In genomic region chr18:28176674-28176932, GRCh38 we compare ENCODE assay signal across 8 cellular contexts. TPM values are rescaled to one million over a fixed set of nuclear protein-coding genes. Genes with fewer than 3 reads are reported as not detected.
DNase-seq lines count a peak whose midpoint lies in the region; FAIRE-seq and TF ChIP-seq lines count a peak whose summit lies in the region.

No MANE protein-coding gene starts in this region.

- H3K9me3 ChIP-seq in adipocyte (ENCODE audit: control insufficient read depth, low read length) (no peaks in the 10 kb centered on the region), suprapubic skin (no peaks in the 10 kb centered on the region)

- DNase-seq in NCI-H345 (lab: John Stamatoyannopoulos, UW) = peak; percentile 53
- DNase-seq in NCI-H345 treated with DMSO at 0.1 percent for 48 hours (lab: John Stamatoyannopoulos, UW; ENCODE audit: unreplicated experiment) = no peak
- no peak for DNase-seq in adipocyte (ENCODE audit: low read depth)
- DNase-seq in islet precursor cell = peak; percentile 60
- no peak for DNase-seq in suprapubic skin (ENCODE audit: low spot score in 2 of 2)
- no peak for DNase-seq in SK-N-DZ (ENCODE audit: low spot score)
- DNase-seq in frontal cortex (ENCODE audit: low spot score in 2 of 2) = no peak
- no peak for DNase-seq in COLO829 (ENCODE audit: low spot score)

- H3K4me3 ChIP-seq in adipocyte (ENCODE audit: low read length) (peak overlapping the region; percentile 87), suprapubic skin (peak overlapping the region; percentile 58)

- peaks cover 16% of the 10 kb centered on the region for H3K4me1 ChIP-seq in adipocyte (ENCODE audit: control insufficient read depth, insufficient read depth, low read length)
- peaks cover 31% of the 10 kb centered on the region for H3K4me1 ChIP-seq in suprapubic skin

- H3K9ac ChIP-seq in adipocyte (ENCODE audit: low read length) = peak overlapping the region; percentile 72

- 0% methylated on average over 4 of the region's 38 CpGs for WGBS in suprapubic skin

- no peak overlapping the region for H3K27ac ChIP-seq in suprapubic skin

- TF ChIP-seq EP300 in suprapubic skin (IDR thresholded peaks at IDR 0.05) = no peak

- no peak for TF ChIP-seq CTCF in suprapubic skin (IDR thresholded peaks at IDR 0.05)

- TF ChIP-seq POLR2A in suprapubic skin (IDR thresholded peaks at IDR 0.05) = no peak

- no peak for FAIRE-seq in frontal cortex (lab: Jason Lieb, UNC)

- H3K36me3 ChIP-seq in adipocyte (ENCODE audit: control insufficient read depth, insufficient read depth, low read length, severe bottlenecking) (no peaks in the 10 kb centered on the region), suprapubic skin (no peaks in the 10 kb centered on the region)

- no peaks in the 10 kb centered on the region for H3K27me3 ChIP-seq in adipocyte (replicated peaks; ENCODE audit: control insufficient read depth, insufficient read depth, low read length)
- H3K27me3 ChIP-seq in suprapubic skin = peaks cover 68% of the 10 kb centered on the region

RNA-seq across cellular contexts. Expression of gene CDH2, which starts 0.3 kb away (rescaled TPM):
- total RNA-seq in suprapubic skin (1 to 10 TPM in 2 of 4 donors, under 1 TPM in 1, not detected in 1; 0.47 to 1.7 (median 1.1) TPM), frontal cortex (215 TPM)
- 107 and 112 TPM in 2 replicates for polyA plus RNA-seq in SK-N-DZ (2014; cell fraction: cytosol; rRNA removed)
- polyA plus RNA-seq in SK-N-DZ (2014; cell fraction: nucleus; rRNA removed) = 51.1 and 52.0 TPM in 2 replicates

Comparison
In these comparisons a context has a peak if more than half of its experiments do, and no peak if none do; other contexts are left out.
1. DNase-seq: peak in NCI-H345 (single experiment) and islet precursor cell (single experiment); none in NCI-H345 treated with DMSO at 0.1 percent for 48 hours (single experiment), adipocyte (single experiment), suprapubic skin (0 of 2), SK-N-DZ (single experiment), frontal cortex (0 of 2) and COLO829 (single experiment).
2. RNA of gene CDH2, which starts 0.3 kb away (total RNA-seq): 215 TPM in frontal cortex (single experiment); 0.47 to 1.7 TPM in suprapubic skin; every median in the first group is over 10 times any median in the second.